8 cellular contexts compared by ENCODE assay signal in genomic region chr11:79439893-79440450, GRCh38.
DNase-seq lines count a peak whose midpoint lies in the region; ATAC-seq and TF ChIP-seq lines count a peak whose summit lies in the region.

No MANE protein-coding gene starts in this region.

- peak overlapping the region; percentile 79 for H3K4me3 ChIP-seq in fibroblast of mammary gland (ENCODE audit: control insufficient read depth, low read depth, low read length)
- peak overlapping the region; percentile 84 for H3K4me3 ChIP-seq in neuron (ENCODE audit: low read length)

- no peaks in the 10 kb centered on the region for H3K9me3 ChIP-seq in neuron (ENCODE audit: low read length)

- H3K4me1 ChIP-seq in neuron (ENCODE audit: insufficient read depth, low read length) = peaks cover 27% of the 10 kb centered on the region

- DNase-seq in EL (peak; percentile 14), NCI-H69 (lab: John Stamatoyannopoulos, UW) (peak; percentile 85), fibroblast of mammary gland (ENCODE audit: low read depth) (no peak)
- DNase-seq in stimulated activated naive CD4-positive, alpha-beta T cell treated with Interleukin-2 at 50 U/mL for 16 hours (lab: John Stamatoyannopoulos, UW) = no peak
- no peak for DNase-seq in activated effector memory CD4-positive, alpha-beta T cell treated with Interleukin-2 at 50 U/mL for 16 hours

- H3K27me3 ChIP-seq in neuron (ENCODE audit: insufficient read depth, low read length) = no peaks in the 10 kb centered on the region

- TF ChIP-seq CTCF in fibroblast of mammary gland (conservative IDR thresholded peaks at IDR 0.05; ENCODE audit: control insufficient read depth, insufficient read depth, low read depth, low read length) = no peak

- H3K36me3 ChIP-seq in neuron (ENCODE audit: insufficient read depth, low read length) = no peaks in the 10 kb centered on the region

- peak overlapping the region; percentile 44 for H2AFZ ChIP-seq in neuron (ENCODE audit: low read depth, low read length)

- ATAC-seq in GM21381 (IDR thresholded peaks at IDR 0.05; ENCODE audit: unreplicated experiment) (no peak), GM18907 (IDR thresholded peaks at IDR 0.05; ENCODE audit: unreplicated experiment) (no peak)

Comparison
In these comparisons a context has a peak if more than half of its experiments do, and no peak if none do; other contexts are left out.
1. DNase-seq: peak in EL (single experiment) and NCI-H69 (single experiment); none in fibroblast of mammary gland (single experiment), stimulated activated naive CD4-positive, alpha-beta T cell treated with Interleukin-2 at 50 U/mL for 16 hours (single experiment) and activated effector memory CD4-positive, alpha-beta T cell treated with Interleukin-2 at 50 U/mL for 16 hours (single experiment).